ENCODE assay signal across 31 cellular contexts in the genomic region with DNA sequence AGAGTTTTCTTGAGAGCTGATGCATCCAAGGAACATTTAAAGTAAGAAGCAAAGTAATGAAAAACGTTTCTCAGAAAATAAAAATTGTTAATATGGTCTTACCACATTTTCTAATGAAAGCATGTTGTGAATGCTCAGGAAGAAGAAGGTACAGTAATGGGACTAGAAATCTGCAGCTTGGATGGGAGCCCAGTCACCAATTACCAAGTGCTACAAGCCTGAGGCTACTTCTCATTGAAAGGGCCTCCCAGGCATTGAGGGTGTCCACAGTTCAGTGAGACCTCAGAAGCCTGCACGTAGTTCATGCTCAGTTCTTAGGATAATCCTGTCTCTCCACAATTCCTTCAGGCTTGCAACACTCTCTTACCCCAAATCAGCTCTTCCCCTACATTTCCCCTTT. TPM values are rescaled to one million over a fixed set of nuclear protein-coding genes. Genes with fewer than 3 reads are reported as not detected.
DNase-seq lines count a peak whose midpoint lies in the region; TF ChIP-seq lines count a peak whose summit lies in the region.
"Had no signal": no experiment of that assay in that cellular context is flagged by ENCODE, and none has a peak within 500 bp of the region (broad histone marks: within the 10 kb centered on the region; RNA-seq: fewer than 3 reads in every experiment).

No MANE protein-coding gene starts in this region.

- no peak overlapping the region for H3K4me3 ChIP-seq in BJ (ENCODE audit: low read depth, low read length)
- H3K4me3 ChIP-seq: heart right ventricle, lung had no signal

- H3K36me3 ChIP-seq in BJ (ENCODE audit: control insufficient read depth, insufficient read depth, low read length) = no peaks in the 10 kb centered on the region
- H3K36me3 ChIP-seq: heart right ventricle had no signal

- DNase-seq in BJ (ENCODE audit: low read depth) (peak; percentile 64), HFFc6 (peak; percentile 8), NCI-H446 treated with DMSO at 0.1 percent for 48 hours (lab: John Stamatoyannopoulos, UW) (peak; percentile 54), D341Med (ENCODE audit: low spot score) (no peak), nephron progenitor cell (no peak)
- DNase-seq in activated naive CD4-positive, alpha-beta T cell (lab: John Stamatoyannopoulos, UW) = no peak
- DNase-seq: activated CD4-positive, alpha-beta T cell treated with anti-CD3 and anti-CD28 coated beads, Interleukin-2, amount 50 U/mL, for 4 hours; activated CD8-positive, alpha-beta memory T cell treated with anti-CD3 and anti-CD28 coated beads, Interleukin-2, amount 50 U/mL, for 4 hours; activated naive CD4-positive, alpha-beta T cell treated with anti-CD3 and anti-CD28 coated beads, Interleukin-2, amount 50 U/mL, for 16 hours; anterior cingulate cortex; caudate nucleus; CD4-positive, alpha-beta memory T cell; cortex of kidney; DMS 273 treated with DMSO at 0.1 percent for 48 hours; effector memory CD8-positive, alpha-beta T cell; erythroblast; GOT3; heart right ventricle; NCI-H1694; NCI-H2227 treated with DMSO at 0.1 percent for 48 hours; NCI-H82; SK-N-SH; stimulated activated CD4-positive, alpha-beta T cell treated with anti-CD3 and anti-CD28 coated beads, Interleukin-4, amount 100 ng/mL, for 24 hours had no signal

- no peaks in the 10 kb centered on the region for H3K9me3 Mint-ChIP-seq in HFFc6
- peaks cover 7% of the 10 kb centered on the region for H3K9me3 Mint-ChIP-seq in nephron
- peaks cover 13% of the 10 kb centered on the region for H3K9me3 Mint-ChIP-seq in nephron progenitor cell
- H3K9me3 Mint-ChIP-seq: T-helper 1 cell treated with Interleukin-12 subunit alpha and Interleukin-12 subunit beta and Interleukin-4 antibody, amounts not matched to agents 30 μg/mL and 1 μg/mL, for 36 hours had no signal

- H3K27me3 Mint-ChIP-seq in HFFc6 (ENCODE audit: insufficient read depth) (peaks cover 6% of the 10 kb centered on the region; the same call in 1 of the 2 replicates), nephron (ENCODE audit: low read depth) (no peaks in the 10 kb centered on the region), nephron progenitor cell (ENCODE audit: low read depth, poor library complexity) (no peaks in the 10 kb centered on the region)
- H3K27me3 Mint-ChIP-seq: CD4-positive, alpha-beta memory T cell; effector memory CD8-positive, alpha-beta T cell; IgD-negative memory B cell; type B pancreatic cell had no signal

- TF ChIP-seq CTCF in BJ (IDR thresholded peaks at IDR 0.05; ENCODE audit: insufficient read depth, low read depth, low read length) = no peak
- no peak for TF ChIP-seq CTCF in HFFc6 (IDR thresholded peaks at IDR 0.05)
- no peak for TF ChIP-seq CTCF in nephron (IDR thresholded peaks at IDR 0.05; ENCODE audit: unreplicated experiment in 3 of 3)
- no peak for TF ChIP-seq CTCF in nephron progenitor cell (IDR thresholded peaks at IDR 0.05)

- H3K4me3 Mint-ChIP-seq in HFFc6 (no peak overlapping the region), nephron (no peak overlapping the region), nephron progenitor cell (no peak overlapping the region)
- H3K4me3 Mint-ChIP-seq: CD4-positive, alpha-beta memory T cell; effector memory CD8-positive, alpha-beta T cell; IgD-negative memory B cell; stimulated activated effector memory CD8-positive, alpha-beta T cell treated with anti-CD3 and anti-CD28 coated beads, Interleukin-12 subunit alpha, Interleukin-12 subunit beta, amount 100 ng/mL, for 72 hours; T-helper 1 cell treated with Interleukin-12 subunit alpha and Interleukin-12 subunit beta and Interleukin-4 antibody, amounts not matched to agents 30 μg/mL and 1 μg/mL, for 36 hours; type B pancreatic cell had no signal

- H3K27me3 ChIP-seq in BJ (ENCODE audit: control insufficient read depth, insufficient read depth, low read length) = no peaks in the 10 kb centered on the region; the same call in 1 of the 2 replicates
- H3K27me3 ChIP-seq: heart right ventricle had no signal

- H3K36me3 Mint-ChIP-seq in HFFc6 (ENCODE audit: low read depth) = no peaks in the 10 kb centered on the region; the same call in 1 of the 2 replicates
- H3K36me3 Mint-ChIP-seq in nephron (ENCODE audit: low read depth) = peaks cover 3% of the 10 kb centered on the region
- H3K36me3 Mint-ChIP-seq in nephron progenitor cell (ENCODE audit: low read depth) = peaks cover 8% of the 10 kb centered on the region
- H3K36me3 Mint-ChIP-seq: CD4-positive, alpha-beta memory T cell; stimulated activated effector memory CD8-positive, alpha-beta T cell treated with anti-CD3 and anti-CD28 coated beads, Interleukin-12 subunit alpha, Interleukin-12 subunit beta, amount 100 ng/mL, for 72 hours had no signal

- POLR2A ChIA-PET in BJ (lab: Charles Lee) = no interaction called here

- CTCF ChIA-PET in BJ (lab: Yijun Ruan, JAX) = interaction anchor here (0.6 to 0.7 kb wide), 2 partner anchors 37 to 331 kb away, joined by 3 read pairs; no protein-coding TSS in a partner anchor

- H3K27ac Mint-ChIP-seq in HFFc6 (no peak overlapping the region), nephron (peak overlapping the region; percentile 0 to 1 (median 0)), nephron progenitor cell (no peak overlapping the region)
- H3K27ac Mint-ChIP-seq: CD4-positive, alpha-beta memory T cell; effector memory CD8-positive, alpha-beta T cell; IgD-negative memory B cell; progenitor cell of endocrine pancreas; stimulated activated effector memory CD8-positive, alpha-beta T cell treated with anti-CD3 and anti-CD28 coated beads, Interleukin-12 subunit alpha, Interleukin-12 subunit beta, amount 100 ng/mL, for 72 hours; T-helper 1 cell treated with Interleukin-12 subunit alpha and Interleukin-12 subunit beta and Interleukin-4 antibody, amounts not matched to agents 30 μg/mL and 1 μg/mL, for 36 hours; type B pancreatic cell had no signal

- H3K4me1 Mint-ChIP-seq in HFFc6 (ENCODE audit: low read depth) (no peaks in the 10 kb centered on the region; the same call in 1 of the 2 replicates), nephron (peaks cover 23% of the 10 kb centered on the region), nephron progenitor cell (peaks cover 26% of the 10 kb centered on the region)
- H3K4me1 Mint-ChIP-seq: CD4-positive, alpha-beta memory T cell; IgD-negative memory B cell; stimulated activated effector memory CD8-positive, alpha-beta T cell treated with anti-CD3 and anti-CD28 coated beads, Interleukin-12 subunit alpha, Interleukin-12 subunit beta, amount 100 ng/mL, for 72 hours had no signal

RNA-seq across cellular contexts. Expression of gene PTN, which starts 17.6 kb away (rescaled TPM):
- 29.1 and 33.5 TPM in 2 replicates for polyA plus RNA-seq in BJ (2011; rRNA removed)
- 3.8 and 5.4 TPM in 2 replicates for polyA minus RNA-seq in BJ (2011; rRNA and poly(A)+ RNA removed)
- total RNA-seq in HFFc6 (2021; fragmentation: NEBNext Ultra II Directional; extraction: Animal tissue kit (Norgen Biotek cat#: 25700)) = 1 to 10 TPM; 2.2 to 9.6 (median 8.0) TPM
- total RNA-seq: CD4-positive, alpha-beta memory T cell; G401 had no signal
- polyA plus RNA-seq: IgD-negative memory B cell had no signal

Comparison
In these comparisons a context has a peak if more than half of its experiments do, and no peak if none do; other contexts are left out.
1. DNase-seq: peak in BJ (single experiment), HFFc6 (single experiment) and NCI-H446 treated with DMSO at 0.1 percent for 48 hours (single experiment); none in D341Med (single experiment), activated naive CD4-positive, alpha-beta T cell (0 of 4) and nephron progenitor cell (single experiment).
2. H3K27ac Mint-ChIP-seq: peak in nephron (3 of 3); none in HFFc6 (single experiment) and nephron progenitor cell (single experiment).